10 cellular contexts compared by ENCODE assay signal in the genomic region with DNA sequence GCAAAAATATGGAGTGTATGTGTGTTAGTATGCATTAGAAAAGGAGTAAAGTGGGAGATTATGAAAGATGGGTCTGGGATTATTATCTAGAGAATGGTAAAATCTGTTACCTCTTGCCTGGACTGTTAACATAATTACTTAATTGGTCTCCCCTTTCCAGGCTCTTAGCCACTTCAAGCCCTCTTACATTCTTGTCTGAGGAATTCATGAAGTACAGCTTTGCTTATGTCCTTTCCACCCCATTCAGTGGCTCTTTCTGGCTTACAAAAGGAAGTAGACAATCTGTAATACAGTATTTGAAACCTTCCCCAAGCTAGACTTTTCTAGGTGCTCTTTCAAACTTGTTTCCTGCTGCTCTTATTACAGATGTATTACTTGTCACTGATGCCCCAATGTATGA.
DNase-seq lines count a peak whose midpoint lies in the region; ATAC-seq and TF ChIP-seq lines count a peak whose summit lies in the region.
"Had no signal": no experiment of that assay in that cellular context is flagged by ENCODE, and none has a peak within 500 bp of the region (broad histone marks: within the 10 kb centered on the region; RNA-seq: fewer than 3 reads in every experiment).

No MANE protein-coding gene starts in this region.

- in situ Hi-C loops in GM13977 (cut with MboI; ENCODE audit: low pct_unique_long_range_greater_than_20kb, low sequenced_read_pairs, unreplicated experiment): no loop called here

- no TSS peak for BruUV-seq in A673 (replicated peaks; lab: Mats Ljungman, UMichigan)
- BruUV-seq in Calu3 (replicated peaks; lab: Mats Ljungman, UMichigan): no TSS peak

- ATAC-seq in T-helper 17 cell (no peak), lower lobe of right lung (peak; percentile 68 to 72)

- H3K36me3 Mint-ChIP-seq in Calu3 (ENCODE audit: insufficient read depth, unreplicated experiment): no peaks in the 10 kb centered on the region
- peaks cover 9% of the 10 kb centered on the region for H3K36me3 Mint-ChIP-seq in T-helper 17 cell (ENCODE audit: low read depth)

- H3K27ac Mint-ChIP-seq in Calu3 (ENCODE audit: unreplicated experiment) (peak overlapping the region; percentile 5), T-helper 17 cell (peak overlapping the region; percentile 97)

- H3K4me3 Mint-ChIP-seq in Calu3 (ENCODE audit: low read depth, unreplicated experiment) (no peak overlapping the region), T-helper 17 cell (no peak overlapping the region)

- no peak overlapping the region for H3K4me3 ChIP-seq in A673 (ENCODE audit: low read depth, low read length, poor library complexity, severe bottlenecking)
- no peak overlapping the region for H3K4me3 ChIP-seq in lower lobe of right lung

- H3K27me3 Mint-ChIP-seq in Calu3 (ENCODE audit: unreplicated experiment) (no peaks in the 10 kb centered on the region), T-helper 17 cell (no peaks in the 10 kb centered on the region)

- POLR2A ChIA-PET in A673 (lab: Charles Lee; ENCODE audit: low non-redundant PET): no interaction called here

- H3K27me3 ChIP-seq in A673 (replicated peaks; ENCODE audit: insufficient read depth, low read depth, low read length, poor library complexity) (no peaks in the 10 kb centered on the region), lower lobe of right lung (ENCODE audit: low read depth) (no peaks in the 10 kb centered on the region)

- H3K4me1 Mint-ChIP-seq in Calu3 (ENCODE audit: low read depth, unreplicated experiment) (peaks cover 39% of the 10 kb centered on the region), T-helper 17 cell (peaks cover 39% of the 10 kb centered on the region)

- intact Hi-C loops in A673 (cut with micrococcal nuclease; ENCODE audit: unreplicated experiment) (no loop called here), Calu3 (cut with micrococcal nuclease; ENCODE audit: unreplicated experiment) (no loop called here), lower lobe of right lung (cut with DNase I) (no loop called here)

- H3K9me3 ChIP-seq in A673 (ENCODE audit: low read depth, low read length, poor library complexity, severe bottlenecking) (no peaks in the 10 kb centered on the region), T-helper 17 cell (ENCODE audit: control insufficient read depth, low read length, poor library complexity, severe bottlenecking) (no peaks in the 10 kb centered on the region), lower lobe of right lung (no peaks in the 10 kb centered on the region)

- H3K27ac ChIP-seq in A673 (ENCODE audit: low read depth, low read length, poor library complexity, severe bottlenecking): no peak overlapping the region
- peak overlapping the region; percentile 42 for H3K27ac ChIP-seq in lower lobe of right lung

- CTCF ChIA-PET in A673 (lab: Charles Lee) (no interaction called here), Calu3 (lab: Charles Lee) (interaction anchor here (0.6 to 1.6 kb wide), 6 partner anchors 10 to 375 kb away, joined by 3 to 9 read pairs (median 4); no protein-coding TSS in a partner anchor)

- H3K9me3 Mint-ChIP-seq in Calu3 (ENCODE audit: low read depth, unreplicated experiment): no peaks in the 10 kb centered on the region

- TF ChIP-seq CTCF in A673 (conservative IDR thresholded peaks at IDR 0.05; ENCODE audit: low read depth, low read length) (no peak), Calu3 (IDR thresholded peaks at IDR 0.05; ENCODE audit: unreplicated experiment) (no peak), lower lobe of right lung (IDR thresholded peaks at IDR 0.05) (no peak), GM13977 (IDR thresholded peaks at IDR 0.05; ENCODE audit: extremely low read depth, insufficient read depth, missing control alignments) (no peak)

- H3K36me3 ChIP-seq in A673 (ENCODE audit: insufficient read depth, low read length, poor library complexity, severe bottlenecking): no peaks in the 10 kb centered on the region
- H3K36me3 ChIP-seq in lower lobe of right lung: peaks cover 9% of the 10 kb centered on the region

- DNase-seq in A673 (ENCODE audit: low spot score) (peak; percentile 40), Calu3 (no peak), T-helper 17 cell (no peak), lower lobe of right lung (no peak), COLO668 (lab: John Stamatoyannopoulos, UW; ENCODE audit: unreplicated experiment) (no peak), DMS 273 treated with DMSO at 0.1 percent for 48 hours (lab: John Stamatoyannopoulos, UW) (no peak), GM13977 (ENCODE audit: low spot score) (no peak)
- no peak for DNase-seq in stimulated activated CD4-positive, alpha-beta T cell treated with anti-CD3 and anti-CD28 coated beads, Interleukin-4, amount 100 ng/mL, for 4 hours
- DNase-seq: activated CD4-positive, CD25-positive, alpha-beta regulatory T cell treated with anti-CD3 and anti-CD28 coated beads, Interleukin-2, amount 50 U/mL, for 72 hours; small intestine had no signal

- peaks cover 16% of the 10 kb centered on the region for H3K4me1 ChIP-seq in A673 (ENCODE audit: insufficient read depth, low read length, poor library complexity, severe bottlenecking)
- H3K4me1 ChIP-seq in lower lobe of right lung: peaks cover 82% of the 10 kb centered on the region
